In genomic region chr15:84955089-84955848, GRCh38 we compare ENCODE assay signal across 8 cellular contexts. TPM values are rescaled to one million over a fixed set of nuclear protein-coding genes. Genes with fewer than 3 reads are reported as not detected.
A peak's percentile ranks its signal among the peaks of the same experiment; 100 is the strongest.
DNase-seq lines count a peak whose midpoint lies in the region; ATAC-seq and TF ChIP-seq lines count a peak whose summit lies in the region.

No MANE protein-coding gene starts in this region.

- H3K4me2 ChIP-seq in H9 (ENCODE audit: insufficient read depth, insufficient read length, low read length), result no peak overlapping the region
- H3K4me2 ChIP-seq in OCI-LY1 (ENCODE audit: low read length), result no peak overlapping the region

- no peaks in the 10 kb centered on the region for H3K36me3 Mint-ChIP-seq in CD14-positive monocyte
- 0 out of 7 replicates have a peak, but pooled peaks cover 0 to 3% (median 0%) of the 10 kb centered on the region in 3 experiments for H3K36me3 Mint-ChIP-seq in H9 (ENCODE audit: insufficient read depth in 1 of 3, low read depth in 3 of 3)

- H2BK12ac ChIP-seq in H9 (ENCODE audit: insufficient read length, low read depth, low read length), result peak overlapping the region; percentile 17

- intact Hi-C loops in CD14-positive monocyte (cut with micrococcal nuclease), result loop anchor here in 1 of 2 donors (10.0 kb wide), 1 partner anchor 50 kb away; no protein-coding TSS in a partner anchor

- no peak overlapping the region for H2AK5ac ChIP-seq in H9 (ENCODE audit: insufficient read length, low read length)

- H3K4me1 Mint-ChIP-seq in CD14-positive monocyte (peaks cover 21% of the 10 kb centered on the region), H9 (peaks cover 23 to 25% of the 10 kb centered on the region in 2 experiments)

- H2AFZ ChIP-seq in H9 (ENCODE audit: low read length) (peak overlapping the region; percentile 9), OCI-LY1 (ENCODE audit: low read length) (no peak overlapping the region)

- TF ChIP-seq CTCF in CD14-positive monocyte (IDR thresholded peaks at IDR 0.05), result peak; percentile 74
- peak; percentile 82 for TF ChIP-seq CTCF in H9 (conservative IDR thresholded peaks at IDR 0.05)
- peak; percentile 26; the same call in 1 of the 2 replicates for TF ChIP-seq CTCF in OCI-LY1 (IDR thresholded peaks at IDR 0.05; ENCODE audit: low read length)
- TF ChIP-seq CTCF in fibroblast of villous mesenchyme (IDR thresholded peaks at IDR 0.05; ENCODE audit: insufficient read depth, low read depth, low read length), result peak; percentile 97
- peak in 1 of 3 donors; percentile 64 for TF ChIP-seq CTCF in omental fat pad (IDR thresholded peaks at IDR 0.05)

- H3K23ac ChIP-seq in H9 (ENCODE audit: insufficient read length, low read depth, low read length), result no peak overlapping the region

- H3K9ac ChIP-seq in H9 (ENCODE audit: extremely low read depth, insufficient read length, low read length) (no peak overlapping the region), OCI-LY1 (ENCODE audit: low read length) (no peak overlapping the region)

- H4K8ac ChIP-seq in H9 (replicated peaks; ENCODE audit: insufficient read length, low read depth, low read length), result no peak overlapping the region

- no peak overlapping the region for H4K5ac ChIP-seq in H9 (ENCODE audit: insufficient read length, low read depth, low read length)

- H3K4me1 ChIP-seq in H9 (ENCODE audit: insufficient read depth, low read length) (no peaks in the 10 kb centered on the region), OCI-LY1 (ENCODE audit: insufficient read depth, low read length, severe bottlenecking) (no peaks in the 10 kb centered on the region)

- H3K56ac ChIP-seq in H9 (ENCODE audit: insufficient read length, low read depth, low read length), result no peak overlapping the region

- H3K79me2 ChIP-seq in H9 (ENCODE audit: insufficient read depth, low read length) (no peaks in the 10 kb centered on the region), OCI-LY1 (ENCODE audit: insufficient read depth, low read length) (no peaks in the 10 kb centered on the region)

- H3K27me3 ChIP-seq in H9 (ENCODE audit: insufficient read depth, low read length) (no peaks in the 10 kb centered on the region; the same call in 1 of the 2 replicates), OCI-LY1 (ENCODE audit: insufficient read depth, low read length) (peaks cover 6% of the 10 kb centered on the region; the same call in 1 of the 2 replicates)

- H2BK5ac ChIP-seq in H9 (ENCODE audit: insufficient read length, low read length), result no peak overlapping the region

- H3K36me3 ChIP-seq in OCI-LY1 (ENCODE audit: insufficient read depth, low read length), result no peaks in the 10 kb centered on the region

- peak; percentile 92 for ATAC-seq in omental fat pad (ENCODE audit: low FRiP score)
- no peak for ATAC-seq in GM18873 (IDR thresholded peaks at IDR 0.05; ENCODE audit: low FRiP score, unreplicated experiment)

- H3T11ph ChIP-seq in H9 (ENCODE audit: low read length), result no peak overlapping the region

- no peaks in the 10 kb centered on the region for H4K20me1 ChIP-seq in H9 (ENCODE audit: control insufficient read depth, insufficient read depth, insufficient read length)
- H4K20me1 ChIP-seq in OCI-LY1 (ENCODE audit: insufficient read depth, low read length), result no peaks in the 10 kb centered on the region

- H3K27ac ChIP-seq in H9 (ENCODE audit: insufficient read length, low read depth, low read length) (no peak overlapping the region), OCI-LY1 (ENCODE audit: low read depth, low read length, poor library complexity, severe bottlenecking) (no peak overlapping the region)

- H3F3A ChIP-seq in OCI-LY1 (ENCODE audit: insufficient read depth, low read length), result no peaks in the 10 kb centered on the region

- H3K9me3 ChIP-seq in H9 (ENCODE audit: control insufficient read depth, low read depth, low read length) (no peaks in the 10 kb centered on the region), OCI-LY1 (ENCODE audit: low read length) (no peaks in the 10 kb centered on the region)

- H3K9me2 ChIP-seq in OCI-LY1 (ENCODE audit: low read depth, low read length), result no peaks in the 10 kb centered on the region

- H3K27ac Mint-ChIP-seq in CD14-positive monocyte (no peak overlapping the region), H9 (0 out of 7 replicates have a peak overlapping the region, but pooled peaks of 1 of the 3 experiments have one; percentile 22)

- H3K23me2 ChIP-seq in H9 (ENCODE audit: insufficient read length, low read depth, low read length, poor library complexity, severe bottlenecking), result no peaks in the 10 kb centered on the region

- H3K4me3 Mint-ChIP-seq in CD14-positive monocyte (peak overlapping the region; percentile 52 to 58), H9 (no peak overlapping the region; a peak in 1 of 5 replicates)

- H3K18ac ChIP-seq in H9 (ENCODE audit: insufficient read length, low read depth, low read length), result no peak overlapping the region

- H3K4me3 ChIP-seq in OCI-LY1 (ENCODE audit: low read depth, low read length, poor library complexity, severe bottlenecking) (no peak overlapping the region), fibroblast of villous mesenchyme (ENCODE audit: low read depth, low read length) (peak overlapping the region; percentile 40)

- DNase-seq in CD14-positive monocyte (ENCODE audit: low spot score), result peak; percentile 56
- peak; percentile 78 for DNase-seq in H9
- DNase-seq in activated T-helper 9 cell treated with anti-CD3 and anti-CD28 coated beads, Interleukin-2, amount 50 U/mL, for 16 hours (ENCODE audit: low read depth), result peak; percentile 14
- DNase-seq in fibroblast of villous mesenchyme (ENCODE audit: low read depth), result peak; percentile 81
- peak; percentile 57 for DNase-seq in omental fat pad (ENCODE audit: low spot score)
- DNase-seq in ureter (ENCODE audit: low spot score), result peak; percentile 81

- no CpG with 5 or more reads among the region's 15 CpGs for WGBS in H9 (ENCODE audit: extremely low coverage, insufficient read length, low lambda C conversion rate)

- H2BK120ac ChIP-seq in H9 (ENCODE audit: low read depth, low read length, poor library complexity, severe bottlenecking), result no peak overlapping the region

- H3K27me3 Mint-ChIP-seq in CD14-positive monocyte (ENCODE audit: low read depth in 3 of 3) (peaks cover 0 to 10% (median 3%) of the 10 kb centered on the region in 3 donors), H9 (ENCODE audit: low read depth) (no peaks in the 10 kb centered on the region)

- no peak overlapping the region for H2BK20ac ChIP-seq in H9 (ENCODE audit: low read depth, low read length, poor library complexity, severe bottlenecking)

- H3K9me3 Mint-ChIP-seq in CD14-positive monocyte (peaks cover 0 to 3% (median 0%) of the 10 kb centered on the region in 7 donors), H9 (peaks cover 0 to 6% of the 10 kb centered on the region in 2 experiments; a peak in 2 of 5 replicates)

- no peak overlapping the region for H4K91ac ChIP-seq in H9 (ENCODE audit: insufficient read length, low read depth, low read length)

- H2BK15ac ChIP-seq in H9 (ENCODE audit: low read depth, low read length), result no peak overlapping the region

- no peak overlapping the region for H3K14ac ChIP-seq in H9 (ENCODE audit: insufficient read depth, low read length)

- no peaks in the 10 kb centered on the region for H3K79me1 ChIP-seq in H9 (ENCODE audit: insufficient read depth, low read depth, low read length, poor library complexity, severe bottlenecking)

- H3K4ac ChIP-seq in H9 (ENCODE audit: low read depth, low read length), result no peak overlapping the region

RNA-seq across cellular contexts. Expression of gene PDE8A, which starts 26.4 kb away (rescaled TPM):
- 1 to 10 TPM; 2.8 to 4.9 TPM for polyA plus RNA-seq in CD14-positive monocyte
- total RNA-seq in H9 (2021), result 7.5 and 9.3 TPM in 2 replicates
- total RNA-seq in fibroblast of villous mesenchyme, result 14.5 and 16.8 TPM in 2 replicates
- 10 to 100 TPM; 61.0 to 86.5 (median 79.0) TPM for total RNA-seq in omental fat pad
- total RNA-seq in ureter, result 67.4 TPM

Comparison
In these comparisons a context has a peak if more than half of its experiments do, and no peak if none do; other contexts are left out.
1. DNase-seq: peak in every context shown above with its lines; median percentile 81 in fibroblast of villous mesenchyme; 81 in ureter; 78 in H9; 57 in omental fat pad; 56 in CD14-positive monocyte; 14 in activated T-helper 9 cell treated with anti-CD3 and anti-CD28 coated beads, Interleukin-2, amount 50 U/mL, for 16 hours.
2. H3K4me3 Mint-ChIP-seq: peak in CD14-positive monocyte (2 of 2); none in H9 (0 of 2).